17 cellular contexts compared by ENCODE assay signal in genomic region chr17:72249441-72249840, GRCh38.
DNase-seq lines count a peak whose midpoint lies in the region; ATAC-seq, FAIRE-seq and TF ChIP-seq lines count a peak whose summit lies in the region.
"Had no signal": no experiment of that assay in that cellular context is flagged by ENCODE, and none has a peak within 500 bp of the region (broad histone marks: within the 10 kb centered on the region; RNA-seq: fewer than 3 reads in every experiment).

No MANE protein-coding gene starts in this region.

- WGBS in body of pancreas, 2 donors, result 61 to 71% methylated on average over 5 of the region's 5 CpGs
- 58 to 84% (median 82%) methylated on average over 5 of the region's 5 CpGs for WGBS in stomach, 5 donors
- WGBS in esophagus muscularis mucosa, result 74% methylated on average over 5 of the region's 5 CpGs

- dilution Hi-C loops in keratinocyte (cut with MboI; ENCODE audit: extremely low pct_ligation_motif_present, low sequenced_read_pairs), result no loop called here

- no peaks in the 10 kb centered on the region for H3K27me3 Mint-ChIP-seq in activated CD4-positive, alpha-beta T cell treated with anti-CD3 and anti-CD28 coated beads, Interleukin-2, amount 10 ng/mL, durations not matched to agents 24 days and 14 days

- H3K36me3 Mint-ChIP-seq in activated CD4-positive, alpha-beta T cell treated with anti-CD3 and anti-CD28 coated beads, Interleukin-2, amount 10 ng/mL, durations not matched to agents 24 days and 14 days (ENCODE audit: low read depth), result no peaks in the 10 kb centered on the region

- ATAC-seq in body of pancreas, result peak; percentile 21
- ATAC-seq: Panc1 had no signal

- H3K9me3 ChIP-seq in body of pancreas, result no peaks in the 10 kb centered on the region
- H3K9me3 ChIP-seq in keratinocyte (ENCODE audit: control insufficient read depth, low read depth, low read length), result no peaks in the 10 kb centered on the region
- H3K9me3 ChIP-seq in stomach, result peaks cover 0 to 2% (median 0%) of the 10 kb centered on the region in 4 donors
- H3K9me3 ChIP-seq in esophagus muscularis mucosa, result peaks cover 0 to 6% (median 0%) of the 10 kb centered on the region in 4 donors
- H3K9me3 ChIP-seq: Caco-2 had no signal

- peaks cover 1% of the 10 kb centered on the region for H3K9me3 Mint-ChIP-seq in activated CD4-positive, alpha-beta T cell treated with anti-CD3 and anti-CD28 coated beads, Interleukin-2, amount 10 ng/mL, durations not matched to agents 24 days and 14 days

- intact Hi-C loops in body of pancreas (cut with DNase I) (no loop called here), stomach (cut with DNase I; ENCODE audit: low total_unique reads) (no loop called here), esophagus muscularis mucosa (cut with DNase I) (no loop called here)
- intact Hi-C loops in activated CD4-positive, alpha-beta T cell treated with anti-CD3 and anti-CD28 coated beads, Interleukin-2, amount 10 ng/mL, durations not matched to agents 24 days and 14 days (cut with micrococcal nuclease), result no loop called here

- no peak overlapping the region for H3K4me3 Mint-ChIP-seq in activated CD4-positive, alpha-beta T cell treated with anti-CD3 and anti-CD28 coated beads, Interleukin-2, amount 10 ng/mL, durations not matched to agents 24 days and 14 days

- peak; percentile 51 for DNase-seq in DMS79 treated with DMSO at 0.1 percent for 48 hours (lab: John Stamatoyannopoulos, UW)
- DNase-seq in body of pancreas, result peak; percentile 9 to 47 (median 26)
- peak; percentile 13 for DNase-seq in keratinocyte (ENCODE audit: low read depth, low spot score)
- DNase-seq in stomach, result peak; percentile 29
- DNase-seq in activated CD4-positive, alpha-beta T cell treated with anti-CD3 and anti-CD28 coated beads, Interleukin-2, amount 10 ng/mL, durations not matched to agents 24 days and 14 days, result no peak
- no peak for DNase-seq in esophagus muscularis mucosa (ENCODE audit: extremely low spot score)
- no peak for DNase-seq in activated gamma-delta T cell treated with Interleukin-2 at 50 U/mL for 16 hours
- DNase-seq: AML-193, Caco-2, NCI-H1436, NCI-H2029 treated with DMSO at 0.1 percent for 48 hours, NCI-H510A treated with DMSO at 0.1 percent for 48 hours, SHP77 had no signal

- H3K4me1 ChIP-seq in body of pancreas, result no peaks in the 10 kb centered on the region
- H3K4me1 ChIP-seq in keratinocyte (ENCODE audit: control insufficient read depth, extremely low read depth, insufficient read depth, low read length), result peaks cover 9% of the 10 kb centered on the region
- H3K4me1 ChIP-seq in stomach, result no peaks in the 10 kb centered on the region
- H3K4me1 ChIP-seq in esophagus muscularis mucosa, result no peaks in the 10 kb centered on the region
- H3K4me1 ChIP-seq: Caco-2 had no signal

- H3K9ac ChIP-seq in keratinocyte (ENCODE audit: control insufficient read depth, extremely low read depth, insufficient read depth, low read length), result no peak overlapping the region

- H3K36me3 ChIP-seq in body of pancreas (replicated peaks in 1 of 2; ENCODE audit: insufficient read depth in 1 of 2, low read depth in 2 of 2) (no peaks in the 10 kb centered on the region), keratinocyte (ENCODE audit: control insufficient read depth in 2 of 2, extremely low read depth in 1 of 2, insufficient read depth in 2 of 2, low read length in 2 of 2) (no peaks in the 10 kb centered on the region), stomach (no peaks in the 10 kb centered on the region), esophagus muscularis mucosa (no peaks in the 10 kb centered on the region)

- no peaks in the 10 kb centered on the region for H4K20me1 ChIP-seq in keratinocyte (ENCODE audit: control insufficient read depth, extremely low read depth, insufficient read depth, low read length)

- TF ChIP-seq POLR2A in body of pancreas (IDR thresholded peaks at IDR 0.05) (no peak), stomach (IDR thresholded peaks at IDR 0.05) (no peak), esophagus muscularis mucosa (IDR thresholded peaks at IDR 0.05; ENCODE audit: low read depth) (no peak)

- H3K9me1 ChIP-seq in keratinocyte (ENCODE audit: control insufficient read depth, extremely low read depth, insufficient read depth, low read length), result no peaks in the 10 kb centered on the region

- no peak overlapping the region for H3K27ac Mint-ChIP-seq in activated CD4-positive, alpha-beta T cell treated with anti-CD3 and anti-CD28 coated beads, Interleukin-2, amount 10 ng/mL, durations not matched to agents 24 days and 14 days

- no peak overlapping the region for H3K4me2 ChIP-seq in keratinocyte (ENCODE audit: control insufficient read depth, extremely low read depth, insufficient read depth, low read depth, low read length)

- no peak overlapping the region for H3K4me3 ChIP-seq in body of pancreas
- H3K4me3 ChIP-seq in keratinocyte (ENCODE audit: control insufficient read depth in 2 of 3, extremely low read depth in 1 of 3, insufficient read depth in 2 of 3, low read depth in 1 of 3, low read length in 3 of 3), result no peak overlapping the region
- H3K4me3 ChIP-seq in stomach, result no peak overlapping the region
- H3K4me3 ChIP-seq in esophagus muscularis mucosa, result no peak overlapping the region

- no peak for TF ChIP-seq CTCF in body of pancreas (IDR thresholded peaks at IDR 0.05)
- TF ChIP-seq CTCF in keratinocyte (optimal IDR thresholded peaks at IDR 0.05 in 1 of 3, IDR thresholded peaks at IDR 0.05 in 1 of 3, conservative IDR thresholded peaks at IDR 0.05 in 1 of 3; ENCODE audit: extremely low read depth in 1 of 3, insufficient read depth in 2 of 3, low read length in 3 of 3), result no peak
- no peak for TF ChIP-seq CTCF in stomach (IDR thresholded peaks at IDR 0.05)
- no peak for TF ChIP-seq CTCF in esophagus muscularis mucosa (IDR thresholded peaks at IDR 0.05)

- H3K4me1 Mint-ChIP-seq in activated CD4-positive, alpha-beta T cell treated with anti-CD3 and anti-CD28 coated beads, Interleukin-2, amount 10 ng/mL, durations not matched to agents 24 days and 14 days, result no peaks in the 10 kb centered on the region

- TF ChIP-seq EP300 in stomach (IDR thresholded peaks at IDR 0.05) (no peak), esophagus muscularis mucosa (IDR thresholded peaks at IDR 0.05) (no peak)

- H3K27me3 ChIP-seq in body of pancreas, result no peaks in the 10 kb centered on the region
- peaks cover 3% of the 10 kb centered on the region for H3K27me3 ChIP-seq in keratinocyte (ENCODE audit: control insufficient read depth, extremely low read depth, insufficient read depth, low read length)
- no peaks in the 10 kb centered on the region for H3K27me3 ChIP-seq in stomach
- H3K27me3 ChIP-seq in esophagus muscularis mucosa, result no peaks in the 10 kb centered on the region

- H2AFZ ChIP-seq in keratinocyte (ENCODE audit: control insufficient read depth, low read length), result no peak overlapping the region

- H3K27ac ChIP-seq in body of pancreas (no peak overlapping the region), keratinocyte (ENCODE audit: control insufficient read depth, insufficient read depth, low read length) (no peak overlapping the region), stomach (no peak overlapping the region), esophagus muscularis mucosa (replicated peaks in 1 of 4) (no peak overlapping the region)

- no peaks in the 10 kb centered on the region for H3K79me2 ChIP-seq in keratinocyte (ENCODE audit: control insufficient read depth, insufficient read depth, low read length)

- FAIRE-seq in keratinocyte (lab: Jason Lieb, UNC), result no peak
- FAIRE-seq: G401.6, GM12892, H1 had no signal

Comparison
In these comparisons a context has a peak if more than half of its experiments do, and no peak if none do; other contexts are left out.
1. DNase-seq: peak in DMS79 treated with DMSO at 0.1 percent for 48 hours (single experiment), body of pancreas (4 of 4), keratinocyte (single experiment) and stomach (single experiment); none in activated CD4-positive, alpha-beta T cell treated with anti-CD3 and anti-CD28 coated beads, Interleukin-2, amount 10 ng/mL, durations not matched to agents 24 days and 14 days (single experiment), esophagus muscularis mucosa (single experiment) and activated gamma-delta T cell treated with Interleukin-2 at 50 U/mL for 16 hours (single experiment).